Comparison of ENCODE assay signal across 1 cellular context in genomic region chrX:150547511-150548115, GRCh38.
TF ChIP-seq lines count a peak whose summit lies in the region.

No MANE protein-coding gene starts in this region.

TF ChIP-seq in HepG2, 621 proteins besides CTCF, POLR2A, EP300 and RAD21 (continued from another document and continues in another):
- peak; percentile 74 for TF ChIP-seq ZNF407 (CRISPR knock-in tag; IDR thresholded peaks at IDR 0.05; ENCODE audit: not compliant biosample characterization)
- TF ChIP-seq KDM1A (CRISPR knock-in tag; IDR thresholded peaks at IDR 0.05), result no peak
- no peak for TF ChIP-seq ZKSCAN1 (IDR thresholded peaks at IDR 0.05; ENCODE audit: low read length)
- no peak for TF ChIP-seq KAT7 (CRISPR knock-in tag; IDR thresholded peaks at IDR 0.05; ENCODE audit: borderline replicate concordance)
- TF ChIP-seq KDM2A (CRISPR knock-in tag; IDR thresholded peaks at IDR 0.05; ENCODE audit: borderline replicate concordance, low read depth), result peak; percentile 33; the same call in 1 of the 2 replicates
- TF ChIP-seq TRIM22 (IDR thresholded peaks at IDR 0.05), result no peak
- no peak for TF ChIP-seq ZNF205 (CRISPR knock-in tag; IDR thresholded peaks at IDR 0.05)
- no peak for TF ChIP-seq MXI1 (IDR thresholded peaks at IDR 0.05; ENCODE audit: borderline replicate concordance, low read depth, low read length)
- TF ChIP-seq ZFP36 (IDR thresholded peaks at IDR 0.05; ENCODE audit: borderline replicate concordance, low read depth, low read length, partially characterized antibody), result no peak
- TF ChIP-seq YY1 (IDR thresholded peaks at IDR 0.05; ENCODE audit: insufficient read depth, insufficient replicate concordance, low read depth, low read length), result no peak
- no peak for TF ChIP-seq YEATS2 (CRISPR knock-in tag; IDR thresholded peaks at IDR 0.05; ENCODE audit: borderline replicate concordance)
- no peak for TF ChIP-seq ZNF790 (CRISPR knock-in tag; IDR thresholded peaks at IDR 0.05; ENCODE audit: borderline replicate concordance)
- TF ChIP-seq ZNF776 (CRISPR knock-in tag; IDR thresholded peaks at IDR 0.05), result no peak
- TF ChIP-seq ZNF567 (CRISPR knock-in tag; IDR thresholded peaks at IDR 0.05; ENCODE audit: borderline replicate concordance), result no peak
- no peak for TF ChIP-seq ZNF552 (CRISPR knock-in tag; IDR thresholded peaks at IDR 0.05; ENCODE audit: borderline replicate concordance)
- TF ChIP-seq ZNF883 (CRISPR knock-in tag; IDR thresholded peaks at IDR 0.05; ENCODE audit: not compliant biosample characterization), result no peak
- no peak for TF ChIP-seq GPBP1L1 (CRISPR knock-in tag; IDR thresholded peaks at IDR 0.05)
- TF ChIP-seq ZNF430 (CRISPR knock-in tag; IDR thresholded peaks at IDR 0.05), result no peak
- TF ChIP-seq ZHX1 (CRISPR knock-in tag; IDR thresholded peaks at IDR 0.05; ENCODE audit: low read depth), result no peak
- TF ChIP-seq ZSCAN9 (CRISPR knock-in tag; IDR thresholded peaks at IDR 0.05; ENCODE audit: borderline replicate concordance), result no peak
- no peak for TF ChIP-seq MBD4 (IDR thresholded peaks at IDR 0.05; ENCODE audit: borderline replicate concordance, low read length)
- TF ChIP-seq ZNF460 (CRISPR knock-in tag; IDR thresholded peaks at IDR 0.05; ENCODE audit: borderline replicate concordance), result no peak
- TF ChIP-seq ZNF441 (CRISPR knock-in tag; IDR thresholded peaks at IDR 0.05; ENCODE audit: borderline replicate concordance), result peak; percentile 65; the same call in 1 of the 2 replicates
- TF ChIP-seq AKNA (CRISPR knock-in tag; IDR thresholded peaks at IDR 0.05; ENCODE audit: borderline replicate concordance), result no peak
- TF ChIP-seq ZNF777 (CRISPR knock-in tag; IDR thresholded peaks at IDR 0.05), result peak; percentile 85
- no peak for TF ChIP-seq ZFAT (CRISPR knock-in tag; conservative IDR thresholded peaks at IDR 0.05)
- no peak for TF ChIP-seq PRDM4 (CRISPR knock-in tag; IDR thresholded peaks at IDR 0.05; ENCODE audit: borderline replicate concordance)
- TF ChIP-seq PAX8 (CRISPR knock-in tag; IDR thresholded peaks at IDR 0.05; ENCODE audit: borderline replicate concordance), result no peak
- TF ChIP-seq SMAD9 (CRISPR knock-in tag; IDR thresholded peaks at IDR 0.05), result no peak
- no peak for TF ChIP-seq NONO (IDR thresholded peaks at IDR 0.05)
- TF ChIP-seq NONO (CRISPR knock-in tag; conservative IDR thresholded peaks at IDR 0.05), result no peak
- TF ChIP-seq U2AF2 (IDR thresholded peaks at IDR 0.05; ENCODE audit: low read depth, low read length), result no peak
- TF ChIP-seq ZNF230 (CRISPR knock-in tag; IDR thresholded peaks at IDR 0.05), result no peak
- no peak for TF ChIP-seq MLX (CRISPR knock-in tag; IDR thresholded peaks at IDR 0.05)
- no peak for TF ChIP-seq ZNF841 (CRISPR knock-in tag; IDR thresholded peaks at IDR 0.05; ENCODE audit: borderline replicate concordance)
- no peak for TF ChIP-seq E2F2 (CRISPR knock-in tag; IDR thresholded peaks at IDR 0.05; ENCODE audit: borderline replicate concordance)
- no peak for TF ChIP-seq ZFP36L1 (CRISPR knock-in tag; IDR thresholded peaks at IDR 0.05)
